9 cellular contexts compared by ENCODE assay signal in the genomic region with DNA sequence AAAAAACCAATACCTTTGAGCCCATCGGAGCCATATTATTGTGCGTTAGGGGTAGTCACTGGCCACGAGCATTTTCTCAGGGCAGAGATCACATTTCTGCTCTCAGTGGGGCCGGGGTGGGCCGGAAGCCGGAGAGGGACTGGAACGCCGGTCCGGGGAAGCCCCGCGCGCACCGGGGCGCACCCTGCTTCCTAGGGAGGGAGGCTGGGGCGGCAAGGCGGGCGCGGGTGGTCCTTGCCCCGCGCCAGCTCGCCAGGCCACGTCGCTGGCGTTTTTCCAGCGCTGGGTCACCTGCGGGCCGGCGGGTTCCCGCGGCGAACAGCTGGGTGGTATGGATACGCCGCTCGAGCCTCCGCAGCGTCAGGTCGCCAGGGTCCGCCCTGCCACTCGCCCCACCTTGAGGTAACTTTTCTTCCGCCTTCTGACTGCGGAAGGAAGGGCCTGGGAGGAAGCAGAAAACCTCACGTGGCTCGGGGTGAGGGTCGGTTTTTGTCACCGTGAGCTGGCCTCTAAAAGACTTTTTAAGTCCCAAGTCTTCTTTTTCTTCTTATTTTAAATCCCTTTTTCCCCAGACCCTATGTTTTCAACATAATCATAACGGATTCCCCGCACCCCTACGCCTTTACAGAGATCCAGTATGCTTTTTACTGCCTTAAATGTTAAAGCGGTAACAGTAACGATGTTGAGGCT. TPM values are rescaled to one million over a fixed set of nuclear protein-coding genes. Genes with fewer than 3 reads are reported as not detected.
DNase-seq lines count a peak whose midpoint lies in the region; ATAC-seq and TF ChIP-seq lines count a peak whose summit lies in the region.
"Had no signal": no experiment of that assay in that cellular context is flagged by ENCODE, and none has a peak within 500 bp of the region (broad histone marks: within the 10 kb centered on the region; RNA-seq: fewer than 3 reads in every experiment).

No MANE protein-coding gene starts in this region.

- peak; percentile 79 to 92 (median 90) for TF ChIP-seq POLR2A in body of pancreas (IDR thresholded peaks at IDR 0.05)

- DNase-seq in DMS 273 treated with DMSO at 0.1 percent for 48 hours (lab: John Stamatoyannopoulos, UW) (peak; percentile 60), HuH-7 (ENCODE audit: low spot score) (peak; percentile 61), T-helper 9 cell (peak; percentile 66), body of pancreas (peak; percentile 81 to 86 (median 84)), kidney epithelial cell (ENCODE audit: low read depth) (no peak), cerebellum (ENCODE audit: low spot score) (no peak)
- peak; percentile 62 to 73 for DNase-seq in stimulated activated CD4-positive, alpha-beta T cell treated with anti-CD3 and anti-CD28 coated beads, Interleukin-1b, Interleukin-23, amount 100 ng/mL, for 4 hours (ENCODE audit: low read depth in 2 of 2)

- TF ChIP-seq CTCF in body of pancreas (IDR thresholded peaks at IDR 0.05), result peak in 2 of 7 experiments; percentile 5 to 20
- TF ChIP-seq CTCF in kidney epithelial cell (IDR thresholded peaks at IDR 0.05; ENCODE audit: insufficient read depth, low read length, poor library complexity, severe bottlenecking), result no peak

- no peaks in the 10 kb centered on the region for H3K27me3 ChIP-seq in body of pancreas
- no peaks in the 10 kb centered on the region for H3K27me3 ChIP-seq in kidney epithelial cell (ENCODE audit: control insufficient read depth, insufficient read depth, low read length)
- H3K27me3 ChIP-seq: cardiac muscle cell had no signal

- H3K4me1 ChIP-seq in body of pancreas, result peaks cover 30% of the 10 kb centered on the region

- intact Hi-C loops in body of pancreas (cut with DNase I), result no loop called here

- 2 to 6% methylated on average over 29 to 43 of the region's 50 CpGs for WGBS in body of pancreas, 2 donors

- peak overlapping the region; percentile 97 to 100 (median 99) for H3K27ac ChIP-seq in body of pancreas
- H3K27ac ChIP-seq: cardiac muscle cell had no signal

- ATAC-seq in GM21423 (IDR thresholded peaks at IDR 0.05; ENCODE audit: unreplicated experiment) (peak; percentile 42), body of pancreas (peak; percentile 33)

- no peaks in the 10 kb centered on the region for H3K9me3 ChIP-seq in body of pancreas

- peak overlapping the region; percentile 24 to 31 for H3K4me3 ChIP-seq in body of pancreas
- H3K4me3 ChIP-seq in kidney epithelial cell (ENCODE audit: low read depth, low read length), result peak overlapping the region; percentile 53
- H3K4me3 ChIP-seq: cardiac muscle cell had no signal

- H3K36me3 ChIP-seq in body of pancreas (replicated peaks in 1 of 2; ENCODE audit: insufficient read depth in 1 of 2, low read depth in 2 of 2) (peaks cover 0 to 7% of the 10 kb centered on the region in 2 donors), kidney epithelial cell (ENCODE audit: control insufficient read depth, insufficient read depth, low read length) (peaks cover 4% of the 10 kb centered on the region)

RNA-seq across cellular contexts. Expression of a gene that starts 2.7 kb away (rescaled TPM):
- total RNA-seq in body of pancreas, result 1,000 to 10,000 TPM; 4,267 to 4,798 TPM
- 16,505 and 18,187 TPM in 2 replicates for total RNA-seq in kidney epithelial cell
- total RNA-seq in cerebellum, result 9,230 TPM

Comparison
In these comparisons a context has a peak if more than half of its experiments do, and no peak if none do; other contexts are left out.
1. DNase-seq: peak in DMS 273 treated with DMSO at 0.1 percent for 48 hours (single experiment), HuH-7 (single experiment), T-helper 9 cell (single experiment), body of pancreas (4 of 4) and stimulated activated CD4-positive, alpha-beta T cell treated with anti-CD3 and anti-CD28 coated beads, Interleukin-1b, Interleukin-23, amount 100 ng/mL, for 4 hours (2 of 2); none in kidney epithelial cell (single experiment) and cerebellum (single experiment).